21 cellular contexts compared by ENCODE assay signal in genomic region chr2:20623241-20623640, GRCh38. TPM values are rescaled to one million over a fixed set of nuclear protein-coding genes. Genes with fewer than 3 reads are reported as not detected.
DNase-seq lines count a peak whose midpoint lies in the region; ATAC-seq and TF ChIP-seq lines count a peak whose summit lies in the region.
"Had no signal": no experiment of that assay in that cellular context is flagged by ENCODE, and none has a peak within 500 bp of the region (broad histone marks: within the 10 kb centered on the region; RNA-seq: fewer than 3 reads in every experiment).

No MANE protein-coding gene starts in this region.

- no peaks in the 10 kb centered on the region for H3K27me3 Mint-ChIP-seq in activated naive CD4-positive, alpha-beta T cell treated with anti-CD3 and anti-CD28 coated beads, Interleukin-2, amount 10 ng/mL, durations not matched to agents 7 days and 5 days

- no peak for ATAC-seq in activated naive CD4-positive, alpha-beta T cell treated with anti-CD3 and anti-CD28 coated beads, Interleukin-2, amount 50 U/mL, for 72 hours
- ATAC-seq: HCT116, K562, left colon had no signal

- H3K9me3 Mint-ChIP-seq in activated naive CD4-positive, alpha-beta T cell treated with anti-CD3 and anti-CD28 coated beads, Interleukin-2, amount 10 ng/mL, durations not matched to agents 7 days and 5 days: no peaks in the 10 kb centered on the region
- H3K9me3 Mint-ChIP-seq in activated naive CD4-positive, alpha-beta T cell treated with anti-CD3 and anti-CD28 coated beads, Interleukin-2, amount 50 U/mL, for 72 hours: no peaks in the 10 kb centered on the region
- H3K9me3 Mint-ChIP-seq: activated T-helper 2 cell treated with anti-CD3 and anti-CD28 coated beads, Interferon-gamma antibody, Interleukin-2, Interleukin-4, amounts not matched to agents 10 μg/mL and 5 μg/mL and 100 μg/mL, durations not matched to agents 14 hours and 24 hours and 36 hours had no signal

- TF ChIP-seq CTCF in left ventricle myocardium inferior (IDR thresholded peaks at IDR 0.05; ENCODE audit: borderline replicate concordance) (no peak), prostate gland (IDR thresholded peaks at IDR 0.05) (no peak), esophagus squamous epithelium (IDR thresholded peaks at IDR 0.05) (no peak)

- no peaks in the 10 kb centered on the region for H3K9me3 ChIP-seq in left ventricle myocardium inferior (replicated peaks)
- no peaks in the 10 kb centered on the region for H3K9me3 ChIP-seq in prostate gland
- no peaks in the 10 kb centered on the region for H3K9me3 ChIP-seq in esophagus squamous epithelium
- H3K9me3 ChIP-seq: SJSA1 had no signal

- intact Hi-C loops in left ventricle myocardium inferior (cut with micrococcal nuclease) (no loop called here), prostate gland (cut with DNase I) (no loop called here), esophagus squamous epithelium (cut with DNase I) (no loop called here)

- peaks cover 100% of the 10 kb centered on the region for H3K4me1 ChIP-seq in left ventricle myocardium inferior
- H3K4me1 ChIP-seq in prostate gland (replicated peaks): peaks cover 24% of the 10 kb centered on the region
- peaks cover 17 to 64% (median 19%) of the 10 kb centered on the region in 3 donors for H3K4me1 ChIP-seq in esophagus squamous epithelium

- H3K4me3 Mint-ChIP-seq in activated naive CD4-positive, alpha-beta T cell treated with anti-CD3 and anti-CD28 coated beads, Interleukin-2, amount 10 ng/mL, durations not matched to agents 7 days and 5 days: no peak overlapping the region
- H3K4me3 Mint-ChIP-seq: CD14-positive monocyte had no signal

- no peak overlapping the region for H3K27ac Mint-ChIP-seq in activated naive CD4-positive, alpha-beta T cell treated with anti-CD3 and anti-CD28 coated beads, Interleukin-2, amount 10 ng/mL, durations not matched to agents 7 days and 5 days
- no peak overlapping the region for H3K27ac Mint-ChIP-seq in activated naive CD4-positive, alpha-beta T cell treated with anti-CD3 and anti-CD28 coated beads, Interleukin-2, amount 50 U/mL, for 72 hours
- H3K27ac Mint-ChIP-seq: activated T-helper 2 cell treated with anti-CD3 and anti-CD28 coated beads, Interferon-gamma antibody, Interleukin-2, Interleukin-4, amounts not matched to agents 10 μg/mL and 5 μg/mL and 100 μg/mL, durations not matched to agents 14 hours and 24 hours and 36 hours had no signal

- H3K4me3 ChIP-seq in left ventricle myocardium inferior (no peak overlapping the region), prostate gland (no peak overlapping the region), esophagus squamous epithelium (no peak overlapping the region)
- H3K4me3 ChIP-seq: K562, SJSA1, skin epidermis had no signal

- H3K27me3 ChIP-seq in left ventricle myocardium inferior (ENCODE audit: low read depth) (no peaks in the 10 kb centered on the region), prostate gland (replicated peaks; ENCODE audit: insufficient read depth) (no peaks in the 10 kb centered on the region), esophagus squamous epithelium (no peaks in the 10 kb centered on the region)
- H3K27me3 ChIP-seq: SJSA1 had no signal

- peak; percentile 8 for DNase-seq in activated naive CD4-positive, alpha-beta T cell treated with anti-CD3 and anti-CD28 coated beads, Interleukin-2, amount 10 ng/mL, durations not matched to agents 7 days and 5 days
- no peak for DNase-seq in activated naive CD4-positive, alpha-beta T cell treated with anti-CD3 and anti-CD28 coated beads, Interleukin-2, amount 50 U/mL, for 72 hours (ENCODE audit: low spot score in 2 of 2)
- DNase-seq in left ventricle myocardium inferior (peak; percentile 10), prostate gland (ENCODE audit: low spot score) (no peak), NCI-H2107 (lab: John Stamatoyannopoulos, UW) (no peak), ureter (ENCODE audit: low spot score) (no peak), esophagus squamous epithelium (lab: John Stamatoyannopoulos, UW) (no peak), kidney glomerular epithelial cell (lab: John Stamatoyannopoulos, UW) (no peak)
- DNase-seq: activated CD4-positive, CD25-positive, alpha-beta regulatory T cell treated with anti-CD3 and anti-CD28 coated beads, Interleukin-2, amount 50 U/mL, for 72 hours; DMS 273 treated with DMSO at 0.1 percent for 48 hours; GDM1; NCI-H2029 treated with DMSO at 0.1 percent for 48 hours; NCI-H510A treated with DMSO at 0.1 percent for 48 hours; stimulated activated CD4-positive, alpha-beta T cell treated with anti-CD3 and anti-CD28 coated beads, Interleukin-4, amount 100 ng/mL, for 24 hours had no signal

- WGBS in prostate gland: 69% methylated on average over 10 of the region's 10 CpGs
- 85 to 86% methylated on average over 7 to 10 of the region's 10 CpGs for WGBS in esophagus squamous epithelium, 2 donors

- H3K36me3 ChIP-seq in left ventricle myocardium inferior: peaks cover 39% of the 10 kb centered on the region
- H3K36me3 ChIP-seq in prostate gland: peaks cover 5 to 6% of the 10 kb centered on the region in 2 donors
- peaks cover 6 to 77% (median 19%) of the 10 kb centered on the region in 3 donors for H3K36me3 ChIP-seq in esophagus squamous epithelium

- no peak for TF ChIP-seq POLR2A in prostate gland (IDR thresholded peaks at IDR 0.05)
- no peak for TF ChIP-seq POLR2A in esophagus squamous epithelium (IDR thresholded peaks at IDR 0.05)

- no peaks in the 10 kb centered on the region for H3K4me1 Mint-ChIP-seq in activated naive CD4-positive, alpha-beta T cell treated with anti-CD3 and anti-CD28 coated beads, Interleukin-2, amount 10 ng/mL, durations not matched to agents 7 days and 5 days

- CTCF ChIA-PET in activated naive CD4-positive, alpha-beta T cell treated with anti-CD3 and anti-CD28 coated beads, Interleukin-2, amount 10 ng/mL, durations not matched to agents 7 days and 5 days (lab: Charles Lee): no interaction called here

- H3K27ac ChIP-seq in left ventricle myocardium inferior (replicated peaks) (peak overlapping the region; percentile 95), prostate gland (peak overlapping the region; percentile 79 to 93), esophagus squamous epithelium (no peak overlapping the region)
- H3K27ac ChIP-seq: SJSA1, skin epidermis had no signal

- no peaks in the 10 kb centered on the region for H3K36me3 Mint-ChIP-seq in activated naive CD4-positive, alpha-beta T cell treated with anti-CD3 and anti-CD28 coated beads, Interleukin-2, amount 10 ng/mL, durations not matched to agents 7 days and 5 days
- no peaks in the 10 kb centered on the region for H3K36me3 Mint-ChIP-seq in activated naive CD4-positive, alpha-beta T cell treated with anti-CD3 and anti-CD28 coated beads, Interleukin-2, amount 50 U/mL, for 72 hours

RNA-seq across cellular contexts. Expression of gene HS1BP3, which starts 27.7 kb away (rescaled TPM):
- 1 to 10 TPM; 6.1 to 7.9 TPM for total RNA-seq in activated naive CD4-positive, alpha-beta T cell treated with anti-CD3 and anti-CD28 coated beads, Interleukin-2, amount 50 U/mL, for 72 hours
- total RNA-seq in left ventricle myocardium inferior: 16.6 TPM
- total RNA-seq in prostate gland: 10 to 100 TPM; 29.9 to 39.4 TPM
- 37.9 TPM for total RNA-seq in ureter
- total RNA-seq in esophagus squamous epithelium: 10 to 100 TPM in 3 of 4 donors, 1 to 10 TPM in 1; 7.9 to 22.1 (median 16.9) TPM

RNA-seq across cellular contexts. Expression of gene GDF7, which starts 43.7 kb away (rescaled TPM):
- under 1 TPM in 1 of 2 donors, not detected in 1; 0.07 TPM for total RNA-seq in activated naive CD4-positive, alpha-beta T cell treated with anti-CD3 and anti-CD28 coated beads, Interleukin-2, amount 50 U/mL, for 72 hours
- 0.58 TPM for total RNA-seq in left ventricle myocardium inferior
- 1 to 10 TPM; 3.3 to 7.0 TPM for total RNA-seq in prostate gland
- total RNA-seq in ureter: 11.0 TPM
- total RNA-seq in esophagus squamous epithelium: 1 to 10 TPM in 2 of 4 donors, under 1 TPM in 2; 0.26 to 1.9 (median 0.78) TPM
- total RNA-seq: K562 had no signal

Comparison
In these comparisons a context has a peak if more than half of its experiments do, and no peak if none do; other contexts are left out.
1. DNase-seq: peak in activated naive CD4-positive, alpha-beta T cell treated with anti-CD3 and anti-CD28 coated beads, Interleukin-2, amount 10 ng/mL, durations not matched to agents 7 days and 5 days (single experiment) and left ventricle myocardium inferior (single experiment); none in activated naive CD4-positive, alpha-beta T cell treated with anti-CD3 and anti-CD28 coated beads, Interleukin-2, amount 50 U/mL, for 72 hours (0 of 2), prostate gland (single experiment), NCI-H2107 (single experiment), ureter (single experiment), esophagus squamous epithelium (single experiment) and kidney glomerular epithelial cell (single experiment).
2. H3K27ac ChIP-seq: peak in left ventricle myocardium inferior (single experiment) and prostate gland (2 of 2); none in esophagus squamous epithelium (0 of 4).